ENCODE assay signal across 2 cellular contexts in genomic region chr3:149455366-149455765, GRCh38.
TF ChIP-seq lines count a peak whose summit lies in the region.

No MANE protein-coding gene starts in this region.

TF ChIP-seq in SK-N-SH, 30 proteins besides CTCF, POLR2A, EP300 and RAD21 (continued from another document):
- TF ChIP-seq TAF1 (IDR thresholded peaks at IDR 0.05; ENCODE audit: borderline replicate concordance, low read depth, low read length) (no peak), POLR2AphosphoS5 (IDR thresholded peaks at IDR 0.05; ENCODE audit: low read depth, low read length) (no peak), TEAD4 (IDR thresholded peaks at IDR 0.05; ENCODE audit: borderline replicate concordance, insufficient read depth) (no peak), FOXM1 (IDR thresholded peaks at IDR 0.05; ENCODE audit: low read depth) (no peak), SIN3A (IDR thresholded peaks at IDR 0.05; ENCODE audit: borderline replicate concordance, low read depth, low read length) (no peak), RCOR1 (IDR thresholded peaks at IDR 0.05; ENCODE audit: low read length) (no peak), EZH2phosphoT487 (IDR thresholded peaks at IDR 0.05; ENCODE audit: borderline replicate concordance, low read depth) (no peak), CHD2 (IDR thresholded peaks at IDR 0.05; ENCODE audit: low read length, partially characterized antibody) (no peak), NRF1 (IDR thresholded peaks at IDR 0.05; ENCODE audit: low read depth, low read length) (no peak), SMC3 (IDR thresholded peaks at IDR 0.05; ENCODE audit: low read depth, low read length) (no peak), USF2 (IDR thresholded peaks at IDR 0.05; ENCODE audit: borderline replicate concordance, low read depth, low read length) (no peak), RFX5 (IDR thresholded peaks at IDR 0.05; ENCODE audit: low read length) (no peak), MEF2A (IDR thresholded peaks at IDR 0.05; ENCODE audit: borderline replicate concordance, low read depth) (no peak)
- TF ChIP-seq, protein P1, sequence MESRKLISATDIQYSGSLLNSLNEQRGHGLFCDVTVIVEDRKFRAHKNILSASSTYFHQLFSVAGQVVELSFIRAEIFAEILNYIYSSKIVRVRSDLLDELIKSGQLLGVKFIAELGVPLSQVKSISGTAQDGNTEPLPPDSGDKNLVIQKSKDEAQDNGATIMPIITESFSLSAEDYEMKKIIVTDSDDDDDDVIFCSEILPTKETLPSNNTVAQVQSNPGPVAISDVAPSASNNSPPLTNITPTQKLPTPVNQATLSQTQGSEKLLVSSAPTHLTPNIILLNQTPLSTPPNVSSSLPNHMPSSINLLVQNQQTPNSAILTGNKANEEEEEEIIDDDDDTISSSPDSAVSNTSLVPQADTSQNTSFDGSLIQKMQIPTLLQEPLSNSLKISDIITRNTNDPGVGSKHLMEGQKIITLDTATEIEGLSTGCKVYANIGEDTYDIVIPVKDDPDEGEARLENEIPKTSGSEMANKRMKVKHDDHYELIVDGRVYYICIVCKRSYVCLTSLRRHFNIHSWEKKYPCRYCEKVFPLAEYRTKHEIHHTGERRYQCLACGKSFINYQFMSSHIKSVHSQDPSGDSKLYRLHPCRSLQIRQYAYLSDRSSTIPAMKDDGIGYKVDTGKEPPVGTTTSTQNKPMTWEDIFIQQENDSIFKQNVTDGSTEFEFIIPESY (IDR thresholded peaks at IDR 0.05; ENCODE audit: borderline replicate concordance, low read depth), result no peak
- TF ChIP-seq, protein P2, sequence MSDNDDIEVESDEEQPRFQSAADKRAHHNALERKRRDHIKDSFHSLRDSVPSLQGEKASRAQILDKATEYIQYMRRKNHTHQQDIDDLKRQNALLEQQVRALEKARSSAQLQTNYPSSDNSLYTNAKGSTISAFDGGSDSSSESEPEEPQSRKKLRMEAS (IDR thresholded peaks at IDR 0.05; ENCODE audit: low read depth), result no peak
- TF ChIP-seq, protein P3, sequence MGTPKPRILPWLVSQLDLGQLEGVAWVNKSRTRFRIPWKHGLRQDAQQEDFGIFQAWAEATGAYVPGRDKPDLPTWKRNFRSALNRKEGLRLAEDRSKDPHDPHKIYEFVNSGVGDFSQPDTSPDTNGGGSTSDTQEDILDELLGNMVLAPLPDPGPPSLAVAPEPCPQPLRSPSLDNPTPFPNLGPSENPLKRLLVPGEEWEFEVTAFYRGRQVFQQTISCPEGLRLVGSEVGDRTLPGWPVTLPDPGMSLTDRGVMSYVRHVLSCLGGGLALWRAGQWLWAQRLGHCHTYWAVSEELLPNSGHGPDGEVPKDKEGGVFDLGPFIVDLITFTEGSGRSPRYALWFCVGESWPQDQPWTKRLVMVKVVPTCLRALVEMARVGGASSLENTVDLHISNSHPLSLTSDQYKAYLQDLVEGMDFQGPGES (IDR thresholded peaks at IDR 0.05; ENCODE audit: low read depth, low read length), result no peak

TF ChIP-seq in SK-N-SH treated with all-trans-retinoic acid at 6 μM for 48 hours, 23 proteins besides CTCF, POLR2A, EP300 and RAD21 (continued from another document):
- TF ChIP-seq, protein P4, sequence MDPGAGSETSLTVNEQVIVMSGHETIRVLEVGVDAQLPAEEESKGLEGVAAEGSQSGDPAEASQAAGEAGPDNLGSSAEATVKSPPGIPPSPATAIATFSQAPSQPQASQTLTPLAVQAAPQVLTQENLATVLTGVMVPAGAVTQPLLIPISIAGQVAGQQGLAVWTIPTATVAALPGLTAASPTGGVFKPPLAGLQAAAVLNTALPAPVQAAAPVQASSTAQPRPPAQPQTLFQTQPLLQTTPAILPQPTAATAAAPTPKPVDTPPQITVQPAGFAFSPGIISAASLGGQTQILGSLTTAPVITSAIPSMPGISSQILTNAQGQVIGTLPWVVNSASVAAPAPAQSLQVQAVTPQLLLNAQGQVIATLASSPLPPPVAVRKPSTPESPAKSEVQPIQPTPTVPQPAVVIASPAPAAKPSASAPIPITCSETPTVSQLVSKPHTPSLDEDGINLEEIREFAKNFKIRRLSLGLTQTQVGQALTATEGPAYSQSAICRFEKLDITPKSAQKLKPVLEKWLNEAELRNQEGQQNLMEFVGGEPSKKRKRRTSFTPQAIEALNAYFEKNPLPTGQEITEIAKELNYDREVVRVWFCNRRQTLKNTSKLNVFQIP (CRISPR knock-in tag; IDR thresholded peaks at IDR 0.05; ENCODE audit: borderline replicate concordance, low read depth), result no peak
- TF ChIP-seq ZFP30 (CRISPR knock-in tag; IDR thresholded peaks at IDR 0.05) (no peak), RARB (CRISPR knock-in tag; IDR thresholded peaks at IDR 0.05) (no peak), ZFP3 (CRISPR knock-in tag; IDR thresholded peaks at IDR 0.05) (no peak), ZC3H10 (CRISPR knock-in tag; IDR thresholded peaks at IDR 0.05) (no peak)
- TF ChIP-seq, protein P5, sequence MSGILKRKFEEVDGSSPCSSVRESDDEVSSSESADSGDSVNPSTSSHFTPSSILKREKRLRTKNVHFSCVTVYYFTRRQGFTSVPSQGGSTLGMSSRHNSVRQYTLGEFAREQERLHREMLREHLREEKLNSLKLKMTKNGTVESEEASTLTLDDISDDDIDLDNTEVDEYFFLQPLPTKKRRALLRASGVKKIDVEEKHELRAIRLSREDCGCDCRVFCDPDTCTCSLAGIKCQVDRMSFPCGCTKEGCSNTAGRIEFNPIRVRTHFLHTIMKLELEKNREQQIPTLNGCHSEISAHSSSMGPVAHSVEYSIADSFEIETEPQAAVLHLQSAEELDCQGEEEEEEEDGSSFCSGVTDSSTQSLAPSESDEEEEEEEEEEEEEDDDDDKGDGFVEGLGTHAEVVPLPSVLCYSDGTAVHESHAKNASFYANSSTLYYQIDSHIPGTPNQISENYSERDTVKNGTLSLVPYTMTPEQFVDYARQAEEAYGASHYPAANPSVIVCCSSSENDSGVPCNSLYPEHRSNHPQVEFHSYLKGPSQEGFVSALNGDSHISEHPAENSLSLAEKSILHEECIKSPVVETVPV (CRISPR knock-in tag; IDR thresholded peaks at IDR 0.05), result no peak
- TF ChIP-seq, protein P6, sequence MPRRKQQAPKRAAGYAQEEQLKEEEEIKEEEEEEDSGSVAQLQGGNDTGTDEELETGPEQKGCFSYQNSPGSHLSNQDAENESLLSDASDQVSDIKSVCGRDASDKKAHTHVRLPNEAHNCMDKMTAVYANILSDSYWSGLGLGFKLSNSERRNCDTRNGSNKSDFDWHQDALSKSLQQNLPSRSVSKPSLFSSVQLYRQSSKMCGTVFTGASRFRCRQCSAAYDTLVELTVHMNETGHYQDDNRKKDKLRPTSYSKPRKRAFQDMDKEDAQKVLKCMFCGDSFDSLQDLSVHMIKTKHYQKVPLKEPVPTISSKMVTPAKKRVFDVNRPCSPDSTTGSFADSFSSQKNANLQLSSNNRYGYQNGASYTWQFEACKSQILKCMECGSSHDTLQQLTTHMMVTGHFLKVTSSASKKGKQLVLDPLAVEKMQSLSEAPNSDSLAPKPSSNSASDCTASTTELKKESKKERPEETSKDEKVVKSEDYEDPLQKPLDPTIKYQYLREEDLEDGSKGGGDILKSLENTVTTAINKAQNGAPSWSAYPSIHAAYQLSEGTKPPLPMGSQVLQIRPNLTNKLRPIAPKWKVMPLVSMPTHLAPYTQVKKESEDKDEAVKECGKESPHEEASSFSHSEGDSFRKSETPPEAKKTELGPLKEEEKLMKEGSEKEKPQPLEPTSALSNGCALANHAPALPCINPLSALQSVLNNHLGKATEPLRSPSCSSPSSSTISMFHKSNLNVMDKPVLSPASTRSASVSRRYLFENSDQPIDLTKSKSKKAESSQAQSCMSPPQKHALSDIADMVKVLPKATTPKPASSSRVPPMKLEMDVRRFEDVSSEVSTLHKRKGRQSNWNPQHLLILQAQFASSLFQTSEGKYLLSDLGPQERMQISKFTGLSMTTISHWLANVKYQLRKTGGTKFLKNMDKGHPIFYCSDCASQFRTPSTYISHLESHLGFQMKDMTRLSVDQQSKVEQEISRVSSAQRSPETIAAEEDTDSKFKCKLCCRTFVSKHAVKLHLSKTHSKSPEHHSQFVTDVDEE (CRISPR knock-in tag; IDR thresholded peaks at IDR 0.05), result no peak
